In the genomic region with DNA sequence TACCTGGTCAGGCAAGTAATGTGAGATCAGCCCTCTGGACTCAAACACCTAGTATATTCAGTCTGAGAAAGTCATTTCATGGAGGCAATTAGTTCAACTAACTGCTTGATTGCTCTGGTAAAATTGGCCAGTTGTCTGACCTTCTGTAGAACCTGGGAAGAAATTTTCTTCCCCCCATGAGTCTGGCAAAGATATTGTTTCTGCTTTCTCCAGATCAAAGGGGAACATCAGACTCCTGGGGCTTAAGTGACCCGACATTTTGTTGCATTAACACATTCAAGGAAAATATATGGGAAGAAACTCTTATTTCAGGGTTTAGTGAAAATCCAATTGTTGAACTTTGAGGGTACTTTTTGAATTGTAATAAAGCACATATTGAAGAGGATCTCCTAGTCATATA, we compare ENCODE assay signal across 25 cellular contexts.
"Had no signal": no experiment of that assay in that cellular context is flagged by ENCODE, and none has a peak within 500 bp of the region (broad histone marks: within the 10 kb centered on the region; RNA-seq: fewer than 3 reads in every experiment).

No MANE protein-coding gene starts in this region.

- H3K4me3 Mint-ChIP-seq: dendritic cell treated with granulocyte-macrophage colony-stimulating factor and Interleukin-4, amounts not matched to agents 40 ng/mL and 50 ng/mL, for 4 days; effector memory CD8-positive, alpha-beta T cell; endodermal cell had no signal

- H3K36me3 ChIP-seq: colonic mucosa, esophagus muscularis mucosa, esophagus squamous epithelium, gastrocnemius medialis, gastroesophageal sphincter, heart left ventricle, heart right ventricle had no signal

- H3K27ac Mint-ChIP-seq: dendritic cell treated with granulocyte-macrophage colony-stimulating factor and Interleukin-4, amounts not matched to agents 40 ng/mL and 50 ng/mL, for 4 days; effector memory CD8-positive, alpha-beta T cell; endodermal cell had no signal

- H3K4me1 Mint-ChIP-seq: endodermal cell had no signal

- H3K4me1 ChIP-seq: colonic mucosa, esophagus muscularis mucosa, esophagus squamous epithelium, foreskin keratinocyte, gastrocnemius medialis, gastroesophageal sphincter, heart left ventricle, heart right ventricle had no signal

- H3K9me3 Mint-ChIP-seq: dendritic cell treated with granulocyte-macrophage colony-stimulating factor and Interleukin-4, amounts not matched to agents 40 ng/mL and 50 ng/mL, for 4 days; effector memory CD8-positive, alpha-beta T cell; endodermal cell had no signal

- DNase-seq: colonic mucosa; cortex of kidney; dermis blood vessel endothelial cell; dorsolateral prefrontal cortex; effector CD4-positive, alpha-beta T cell; effector CD8-positive, alpha-beta T cell; effector memory CD4-positive, alpha-beta T cell; effector memory CD8-positive, alpha-beta T cell; endodermal cell; erythroblast; esophagus squamous epithelium; foreskin fibroblast; foreskin keratinocyte; foreskin melanocyte; gastrocnemius medialis; glutamatergic neuron; head of caudate nucleus; heart left ventricle; heart right ventricle had no signal

- H3K27me3 ChIP-seq: colonic mucosa, esophagus muscularis mucosa, esophagus squamous epithelium, gastrocnemius medialis, gastroesophageal sphincter had no signal

- H3K9me3 ChIP-seq: colonic mucosa, esophagus muscularis mucosa, esophagus squamous epithelium, gastrocnemius medialis, gastroesophageal sphincter, heart left ventricle, heart right ventricle had no signal

- ATAC-seq: effector memory CD8-positive, alpha-beta T cell; esophagus mucosa; foreskin keratinocyte; gastrocnemius medialis; gastroesophageal sphincter; heart left ventricle; heart right ventricle had no signal

- H3K27me3 Mint-ChIP-seq: dendritic cell treated with granulocyte-macrophage colony-stimulating factor and Interleukin-4, amounts not matched to agents 40 ng/mL and 50 ng/mL, for 4 days had no signal

- H3K27ac ChIP-seq: colonic mucosa, coronary artery, dorsolateral prefrontal cortex, epithelial cell of prostate, esophagus muscularis mucosa, esophagus squamous epithelium, foreskin keratinocyte, gastrocnemius medialis, gastroesophageal sphincter, heart left ventricle, heart right ventricle had no signal

- H3K4me3 ChIP-seq: colonic mucosa, coronary artery, dorsolateral prefrontal cortex, esophagus muscularis mucosa, esophagus squamous epithelium, gastrocnemius medialis, gastroesophageal sphincter, heart left ventricle, heart right ventricle had no signal
